Comparison of ENCODE assay signal across 28 cellular contexts in the genomic region with DNA sequence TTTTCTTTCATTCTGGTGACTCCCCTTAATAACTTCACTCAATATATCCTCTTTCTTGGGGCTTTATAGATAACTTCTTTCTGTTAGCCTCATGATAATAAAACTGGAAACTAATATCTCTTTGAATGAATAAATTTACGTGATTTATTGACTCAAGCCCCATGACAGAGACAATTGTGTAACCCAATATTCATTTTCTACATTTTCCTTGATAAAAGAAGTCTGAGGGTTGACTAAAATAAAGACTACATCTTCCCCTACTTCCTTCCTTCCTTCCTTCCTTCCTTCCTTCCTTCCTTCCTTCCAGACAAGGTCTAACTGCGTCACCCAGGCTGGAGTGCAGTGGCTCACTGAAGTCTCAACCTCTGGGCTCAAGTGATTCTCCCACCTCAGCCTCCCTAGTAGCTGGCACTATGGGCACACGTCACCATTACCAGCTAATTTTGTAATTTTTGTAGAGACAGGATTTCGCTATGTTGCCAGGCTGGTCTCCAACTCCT.
DNase-seq lines count a peak whose midpoint lies in the region; ATAC-seq, FAIRE-seq and TF ChIP-seq lines count a peak whose summit lies in the region.
"Had no signal": no experiment of that assay in that cellular context is flagged by ENCODE, and none has a peak within 500 bp of the region (broad histone marks: within the 10 kb centered on the region; RNA-seq: fewer than 3 reads in every experiment).

No MANE protein-coding gene starts in this region.

- H3K27ac ChIP-seq in HepG2 (ENCODE audit: extremely low read length, insufficient read depth, low read length), result no peak overlapping the region
- H3K27ac ChIP-seq in right lobe of liver, result no peak overlapping the region
- peak overlapping the region; percentile 99 for H3K27ac ChIP-seq in SK-N-MC
- H3K27ac ChIP-seq in GM23248, result no peak overlapping the region
- H3K27ac ChIP-seq in left ventricle myocardium inferior (replicated peaks), result no peak overlapping the region
- H3K27ac ChIP-seq: 22Rv1, A549, BLaER1 had no signal

- WGBS in HepG2 (ENCODE audit: low lambda C conversion rate), result 4% methylated on average over 4 of the region's 4 CpGs
- WGBS in right lobe of liver (ENCODE audit: insufficient coverage, low coverage, low lambda C conversion rate, missing lambda C conversion rate), result 49% methylated on average over 3 of the region's 4 CpGs
- WGBS in GM23248 (ENCODE audit: low coverage in 1 of 2, low lambda C conversion rate in 2 of 2, missing lambda C conversion rate in 2 of 2), 2 experiments, result 78 to 86% methylated on average over 4 of the region's 4 CpGs

- H3K9me3 Mint-ChIP-seq in endothelial cell (ENCODE audit: unreplicated experiment), result no peaks in the 10 kb centered on the region

- TF ChIP-seq POLR2A in HepG2 (IDR thresholded peaks at IDR 0.05; ENCODE audit: insufficient read depth in 1 of 2, low read depth in 2 of 2, low read length in 2 of 2) (no peak), right lobe of liver (IDR thresholded peaks at IDR 0.05) (no peak)

- H3K4me2 ChIP-seq in HepG2 (ENCODE audit: low read depth, low read length), result no peak overlapping the region
- no peak overlapping the region for H3K4me2 ChIP-seq in GM23248 (ENCODE audit: unreplicated experiment)
- H3K4me2 ChIP-seq: A549, BLaER1 had no signal

- H3K79me2 ChIP-seq in HepG2 (ENCODE audit: insufficient read depth, low read length) (no peaks in the 10 kb centered on the region), GM23248 (ENCODE audit: insufficient read depth) (no peaks in the 10 kb centered on the region)

- TF ChIP-seq CTCF in HepG2 (CRISPR knock-in tag; IDR thresholded peaks at IDR 0.05) (no peak), right lobe of liver (IDR thresholded peaks at IDR 0.05) (no peak), endothelial cell (IDR thresholded peaks at IDR 0.05; ENCODE audit: unreplicated experiment) (no peak), left ventricle myocardium inferior (IDR thresholded peaks at IDR 0.05; ENCODE audit: borderline replicate concordance) (no peak)

- H3K36me3 Mint-ChIP-seq in endothelial cell (ENCODE audit: low read depth, unreplicated experiment), result peaks cover 18% of the 10 kb centered on the region
- H3K36me3 Mint-ChIP-seq: CD14-positive monocyte; CD4-positive, alpha-beta memory T cell; CD4-positive, CD25-positive, alpha-beta regulatory T cell; CD8-positive, alpha-beta memory T cell had no signal

- no peaks in the 10 kb centered on the region for H4K20me1 ChIP-seq in HepG2 (ENCODE audit: insufficient read depth, low read length)
- no peaks in the 10 kb centered on the region for H4K20me1 ChIP-seq in GM23248 (ENCODE audit: insufficient read depth)
- H4K20me1 ChIP-seq: BLaER1 had no signal

- CTCF ChIA-PET in HepG2 (lab: Yijun Ruan, JAX; ENCODE audit: low intra/inter-chr PET ratio, low total read pairs), result no interaction called here

- no peaks in the 10 kb centered on the region for H3K36me3 ChIP-seq in HepG2 (replicated peaks in 1 of 2; ENCODE audit: control insufficient read depth in 1 of 2, insufficient read depth in 2 of 2, low read length in 2 of 2)
- no peaks in the 10 kb centered on the region for H3K36me3 ChIP-seq in right lobe of liver
- H3K36me3 ChIP-seq in SK-N-MC (ENCODE audit: insufficient read depth, low read length), result no peaks in the 10 kb centered on the region
- no peaks in the 10 kb centered on the region for H3K36me3 ChIP-seq in GM23248 (ENCODE audit: low read depth)
- H3K36me3 ChIP-seq in left ventricle myocardium inferior, result no peaks in the 10 kb centered on the region
- H3K36me3 ChIP-seq: BE2C, BLaER1 had no signal

- POLR2A ChIA-PET in HepG2 (lab: Yijun Ruan, JAX), result no interaction called here

- BruUV-seq in HepG2 (replicated peaks; lab: Mats Ljungman, UMichigan), result no TSS peak

- peak overlapping the region; percentile 8 for H3K4me3 Mint-ChIP-seq in endothelial cell (ENCODE audit: unreplicated experiment)
- H3K4me3 Mint-ChIP-seq: CD14-positive monocyte; CD4-positive, alpha-beta memory T cell; CD4-positive, CD25-positive, alpha-beta regulatory T cell; CD8-positive, alpha-beta memory T cell had no signal

- no peaks in the 10 kb centered on the region for H3K27me3 Mint-ChIP-seq in endothelial cell (ENCODE audit: unreplicated experiment)
- H3K27me3 Mint-ChIP-seq: CD4-positive, alpha-beta memory T cell; CD4-positive, CD25-positive, alpha-beta regulatory T cell; CD8-positive, alpha-beta memory T cell had no signal

- peaks cover 70% of the 10 kb centered on the region for H3K9me3 ChIP-seq in HepG2 (ENCODE audit: low read length)
- H3K9me3 ChIP-seq in right lobe of liver, result no peaks in the 10 kb centered on the region
- H3K9me3 ChIP-seq in SK-N-MC (ENCODE audit: low read depth, low read length), result no peaks in the 10 kb centered on the region
- H3K9me3 ChIP-seq in GM23248 (ENCODE audit: low read depth), result no peaks in the 10 kb centered on the region
- H3K9me3 ChIP-seq in left ventricle myocardium inferior (replicated peaks), result peaks cover 10% of the 10 kb centered on the region
- H3K9me3 ChIP-seq: A549, BE2C had no signal

- no peaks in the 10 kb centered on the region for H3K9me2 ChIP-seq in GM23248 (ENCODE audit: insufficient read depth)

- TF ChIP-seq EP300 in HepG2 (IDR thresholded peaks at IDR 0.05; ENCODE audit: low read depth in 2 of 2, low read length in 2 of 2), result no peak
- no peak for TF ChIP-seq EP300 in HepG2 (CRISPR knock-in tag; IDR thresholded peaks at IDR 0.05; ENCODE audit: borderline replicate concordance)

- 0 out of 2 replicates have a peak, but pooled peaks cover 5% of the 10 kb centered on the region for H3F3A ChIP-seq in GM23248 (ENCODE audit: insufficient read depth)

- H3K4me1 Mint-ChIP-seq in endothelial cell (ENCODE audit: unreplicated experiment), result peaks cover 8% of the 10 kb centered on the region
- H3K4me1 Mint-ChIP-seq: CD14-positive monocyte; CD4-positive, alpha-beta memory T cell; CD4-positive, CD25-positive, alpha-beta regulatory T cell; CD8-positive, alpha-beta memory T cell had no signal

- intact Hi-C loops in HepG2 (cut with micrococcal nuclease; ENCODE audit: unreplicated experiment) (no loop called here), right lobe of liver (cut with DNase I) (no loop called here), left ventricle myocardium inferior (cut with micrococcal nuclease) (no loop called here)

- no peak for FAIRE-seq in HepG2 (lab: Jason Lieb, UNC)
- FAIRE-seq: A549, GM12878, GM12892, GM18507 had no signal

- peak overlapping the region; percentile 4 for H3K27ac Mint-ChIP-seq in endothelial cell (ENCODE audit: unreplicated experiment)
- H3K27ac Mint-ChIP-seq: CD14-positive monocyte; CD4-positive, alpha-beta memory T cell; CD4-positive, CD25-positive, alpha-beta regulatory T cell; CD8-positive, alpha-beta memory T cell had no signal

- DNase-seq in HepG2 (ENCODE audit: low spot score) (no peak), right lobe of liver (no peak), SK-N-MC (ENCODE audit: low read depth, low spot score) (peak; percentile 94), endothelial cell (ENCODE audit: low spot score) (no peak), GM23248 (no peak), left ventricle myocardium inferior (no peak)
- DNase-seq: ACHN; BE2C; C1 segment of cervical spinal cord; CD4-positive, alpha-beta memory T cell; CD4-positive, CD25-positive, alpha-beta regulatory T cell; CD8-positive, alpha-beta memory T cell; COR-L47; DMS 273 treated with DMSO at 0.1 percent for 48 hours; DMS153; DMS53; DMS79; DND-41; EL; GDM1 had no signal

- H3K27me3 ChIP-seq in HepG2 (ENCODE audit: control insufficient read depth in 1 of 2, insufficient read depth in 2 of 2, low read length in 2 of 2) (no peaks in the 10 kb centered on the region), right lobe of liver (peaks cover 0 to 2% of the 10 kb centered on the region in 2 donors), GM23248 (replicated peaks; ENCODE audit: insufficient read depth) (no peaks in the 10 kb centered on the region), left ventricle myocardium inferior (ENCODE audit: low read depth) (no peaks in the 10 kb centered on the region)
- H3K27me3 ChIP-seq: BE2C, BLaER1 had no signal

- H3K4me3 ChIP-seq in HepG2 (replicated peaks in 1 of 3; ENCODE audit: insufficient read depth in 1 of 3, low read depth in 2 of 3, low read length in 3 of 3) (no peak overlapping the region), right lobe of liver (no peak overlapping the region), SK-N-MC (peak overlapping the region; percentile 62), GM23248 (no peak overlapping the region), left ventricle myocardium inferior (no peak overlapping the region)
- H3K4me3 ChIP-seq: A549, BLaER1, GM12878 had no signal

- H2AFZ ChIP-seq in HepG2 (ENCODE audit: low read length) (no peak overlapping the region), GM23248 (no peak overlapping the region)

- TF ChIP-seq RAD21 in HepG2 (CRISPR knock-in tag; IDR thresholded peaks at IDR 0.05), result no peak

- no peak for ATAC-seq in HepG2
- ATAC-seq in right lobe of liver, result no peak
- no peak for ATAC-seq in GM21360 (IDR thresholded peaks at IDR 0.05; ENCODE audit: unreplicated experiment)
- ATAC-seq: A549, GM12878 had no signal

- in situ Hi-C loops in HepG2 (cut with HindIII; ENCODE audit: extremely low pct_ligation_motif_present, low pct_unique_long_range_greater_than_20kb) (no loop called here), GM23248 (cut with MboI) (no loop called here)

- H3K9ac ChIP-seq in HepG2 (ENCODE audit: insufficient read depth, low read depth, low read length) (no peak overlapping the region), SK-N-MC (ENCODE audit: insufficient read length) (peak overlapping the region; percentile 76), GM23248 (no peak overlapping the region)
- H3K9ac ChIP-seq: BLaER1 had no signal

- no peaks in the 10 kb centered on the region for H3K4me1 ChIP-seq in HepG2 (ENCODE audit: insufficient read depth, low read length)
- H3K4me1 ChIP-seq in right lobe of liver, result no peaks in the 10 kb centered on the region
- H3K4me1 ChIP-seq in GM23248 (ENCODE audit: insufficient read depth), result peaks cover 11% of the 10 kb centered on the region; the same call in 1 of the 2 replicates
- no peaks in the 10 kb centered on the region for H3K4me1 ChIP-seq in left ventricle myocardium inferior
- H3K4me1 ChIP-seq: A549, BE2C, BLaER1 had no signal

TF ChIP-seq in HepG2, 621 proteins besides CTCF, POLR2A, EP300 and RAD21:
- TF ChIP-seq BRCA1 (CRISPR knock-in tag; IDR thresholded peaks at IDR 0.05) (no peak), CREB1 (IDR thresholded peaks at IDR 0.05) (peak; percentile 42; the same call in 1 of the 2 replicates), CREB1 (CRISPR knock-in tag; IDR thresholded peaks at IDR 0.05) (no peak)
